Comparison of ENCODE assay signal across 2 cellular contexts in genomic region chr7:4626318-4626845, GRCh38.
TF ChIP-seq lines count a peak whose summit lies in the region.

No MANE protein-coding gene starts in this region.

TF ChIP-seq in K562, 482 proteins besides CTCF, POLR2A, EP300 and RAD21:
- TF ChIP-seq ZNF24 (IDR thresholded peaks at IDR 0.05) (no peak), ZNF121 (CRISPR knock-in tag; conservative IDR thresholded peaks at IDR 0.05) (peak; percentile 60), TSHZ1 (CRISPR knock-in tag; IDR thresholded peaks at IDR 0.05) (no peak)

TF ChIP-seq in HepG2, 621 proteins besides CTCF, POLR2A, EP300 and RAD21:
- TF ChIP-seq ZNF230 (CRISPR knock-in tag; IDR thresholded peaks at IDR 0.05) (no peak), CBX2 (IDR thresholded peaks at IDR 0.05; ENCODE audit: low read depth, low read length) (no peak), CBX2 (CRISPR knock-in tag; IDR thresholded peaks at IDR 0.05; ENCODE audit: low read depth) (no peak), TOE1 (CRISPR knock-in tag; IDR thresholded peaks at IDR 0.05) (no peak), ZNF343 (CRISPR knock-in tag; IDR thresholded peaks at IDR 0.05) (no peak), GATAD2A (CRISPR knock-in tag; IDR thresholded peaks at IDR 0.05) (no peak), HBP1 (CRISPR knock-in tag; IDR thresholded peaks at IDR 0.05; ENCODE audit: low read depth) (no peak)
